Comparison of ENCODE assay signal across 32 cellular contexts in genomic region chr1:216461466-216461865, GRCh38. TPM values are rescaled to one million over a fixed set of nuclear protein-coding genes. Genes with fewer than 3 reads are reported as not detected.
DNase-seq lines count a peak whose midpoint lies in the region; ATAC-seq and TF ChIP-seq lines count a peak whose summit lies in the region.
"Had no signal": no experiment of that assay in that cellular context is flagged by ENCODE, and none has a peak within 500 bp of the region (broad histone marks: within the 10 kb centered on the region; RNA-seq: fewer than 3 reads in every experiment).

No MANE protein-coding gene starts in this region.

- DNase-seq in cardiac muscle cell (ENCODE audit: low read depth in 1 of 2, low spot score in 1 of 2) (peak; percentile 22 to 23), right cardiac atrium (no peak), adipocyte (ENCODE audit: low read depth) (peak; percentile 66), fibroblast of villous mesenchyme (ENCODE audit: low read depth) (peak; percentile 18), smooth muscle cell (lab: John Stamatoyannopoulos, UW; ENCODE audit: unreplicated experiment) (no peak), NCI-H2227 treated with DMSO at 0.1 percent for 48 hours (lab: John Stamatoyannopoulos, UW) (no peak), right atrium auricular region (ENCODE audit: low spot score) (no peak)
- DNase-seq in stimulated activated naive CD8-positive, alpha-beta T cell treated with anti-CD3 and anti-CD28 coated beads, Interleukin-15, Interleukin-2, amounts not matched to agents 100 U/mL and 50 U/mL, for 24 hours = no peak
- DNase-seq: activated CD4-positive, alpha-beta T cell treated with anti-CD3 and anti-CD28 coated beads for 4 hours; activated T-cell treated with anti-CD3 and anti-CD28 coated beads for 4 hours; AML-193; anterior cingulate cortex; caudate nucleus; CD4-positive, alpha-beta memory T cell; effector memory CD8-positive, alpha-beta T cell; gastrocnemius medialis; NCI-H1417; NCI-H2029; NCI-H774; nephron progenitor cell; ovary; Peyer's patch; SHP77 treated with DMSO at 0.1 percent for 48 hours; spleen; stimulated activated CD4-positive, alpha-beta T cell treated with anti-CD3 and anti-CD28 coated beads, Interleukin-2, amount 100 ng/mL, for 24 hours; stimulated activated naive CD8-positive, alpha-beta T cell treated with anti-CD3 and anti-CD28 coated beads, Interleukin-15, amount 100 ng/mL, for 72 hours had no signal

- TF ChIP-seq CTCF in cardiac muscle cell (IDR thresholded peaks at IDR 0.05; ENCODE audit: low read depth, low read length) (no peak), fibroblast of villous mesenchyme (IDR thresholded peaks at IDR 0.05; ENCODE audit: insufficient read depth, low read depth, low read length) (no peak), smooth muscle cell (IDR thresholded peaks at IDR 0.05; ENCODE audit: borderline replicate concordance, insufficient read depth, poor library complexity, severe bottlenecking) (no peak), right atrium auricular region (IDR thresholded peaks at IDR 0.05) (no peak)

- peak overlapping the region; percentile 44 for H3K4me2 ChIP-seq in smooth muscle cell

- intact Hi-C loops in right cardiac atrium (cut with DNase I) = no loop called here

- H3K4me3 ChIP-seq in cardiac muscle cell = no peak overlapping the region
- no peak overlapping the region for H3K4me3 ChIP-seq in right cardiac atrium (ENCODE audit: low read length)
- no peak overlapping the region for H3K4me3 ChIP-seq in adipocyte (ENCODE audit: low read length)
- H3K4me3 ChIP-seq in fibroblast of villous mesenchyme (ENCODE audit: low read depth, low read length) = no peak overlapping the region
- no peak overlapping the region for H3K4me3 ChIP-seq in smooth muscle cell
- H3K4me3 ChIP-seq in right atrium auricular region = no peak overlapping the region
- H3K4me3 ChIP-seq: gastrocnemius medialis, GM12878, lung, ovary, Peyer's patch, spleen, thoracic aorta, vagina had no signal

- H3K27me3 ChIP-seq in cardiac muscle cell (no peaks in the 10 kb centered on the region), right cardiac atrium (ENCODE audit: control insufficient read depth, insufficient read depth) (no peaks in the 10 kb centered on the region), adipocyte (replicated peaks; ENCODE audit: control insufficient read depth, insufficient read depth, low read length) (no peaks in the 10 kb centered on the region), smooth muscle cell (ENCODE audit: low read depth) (no peaks in the 10 kb centered on the region), right atrium auricular region (no peaks in the 10 kb centered on the region)
- H3K27me3 ChIP-seq: gastrocnemius medialis, ovary, Peyer's patch, spleen, vagina had no signal

- no peaks in the 10 kb centered on the region for H4K20me1 ChIP-seq in smooth muscle cell (ENCODE audit: low read depth)

- no peak overlapping the region for H2AFZ ChIP-seq in smooth muscle cell (ENCODE audit: low read depth)

- no peaks in the 10 kb centered on the region for H3K79me2 ChIP-seq in smooth muscle cell (ENCODE audit: low read depth)

- H3F3A ChIP-seq in smooth muscle cell (ENCODE audit: low read depth) = peaks cover 10% of the 10 kb centered on the region

- H3K4me1 ChIP-seq in cardiac muscle cell (ENCODE audit: low read depth) (peaks cover 50% of the 10 kb centered on the region), right cardiac atrium (ENCODE audit: control insufficient read depth, insufficient read depth, low read length) (no peaks in the 10 kb centered on the region), adipocyte (ENCODE audit: control insufficient read depth, insufficient read depth, low read length) (peaks cover 38% of the 10 kb centered on the region), smooth muscle cell (ENCODE audit: low read depth) (peaks cover 22% of the 10 kb centered on the region), right atrium auricular region (no peaks in the 10 kb centered on the region)
- H3K4me1 ChIP-seq: gastrocnemius medialis, Peyer's patch, spleen, vagina had no signal

- H3K36me3 ChIP-seq in cardiac muscle cell (no peaks in the 10 kb centered on the region), adipocyte (ENCODE audit: control insufficient read depth, insufficient read depth, low read length, severe bottlenecking) (no peaks in the 10 kb centered on the region), smooth muscle cell (ENCODE audit: low read depth) (no peaks in the 10 kb centered on the region), right atrium auricular region (no peaks in the 10 kb centered on the region)
- H3K36me3 ChIP-seq: gastrocnemius medialis, ovary, Peyer's patch, spleen, thoracic aorta, vagina had no signal

- H3K9me3 ChIP-seq in cardiac muscle cell (ENCODE audit: low read depth) (no peaks in the 10 kb centered on the region), right cardiac atrium (ENCODE audit: control insufficient read depth, low read length) (no peaks in the 10 kb centered on the region), adipocyte (ENCODE audit: control insufficient read depth, low read length) (no peaks in the 10 kb centered on the region), smooth muscle cell (replicated peaks; ENCODE audit: low read depth) (no peaks in the 10 kb centered on the region), right atrium auricular region (no peaks in the 10 kb centered on the region)
- H3K9me3 ChIP-seq: gastrocnemius medialis, ovary, Peyer's patch, spleen, thoracic aorta, vagina had no signal

- ATAC-seq in right cardiac atrium = no peak
- no peak for ATAC-seq in stimulated activated naive CD8-positive, alpha-beta T cell treated with anti-CD3 and anti-CD28 coated beads, Interleukin-15, Interleukin-2, amounts not matched to agents 100 U/mL and 50 U/mL, for 24 hours
- ATAC-seq: effector memory CD8-positive, alpha-beta T cell; gastrocnemius medialis; GM12878; stimulated activated naive CD8-positive, alpha-beta T cell treated with anti-CD3 and anti-CD28 coated beads, Interleukin-15, amount 100 ng/mL, for 72 hours had no signal

- H3K27ac ChIP-seq in cardiac muscle cell (peak overlapping the region; percentile 66), right cardiac atrium (ENCODE audit: low read length) (no peak overlapping the region), smooth muscle cell (ENCODE audit: low read depth) (peak overlapping the region; percentile 73), right atrium auricular region (no peak overlapping the region)
- H3K27ac ChIP-seq: gastrocnemius medialis, ovary, Peyer's patch, spleen, thoracic aorta, vagina had no signal

- H3K9ac ChIP-seq in adipocyte (ENCODE audit: low read length) (no peak overlapping the region), smooth muscle cell (ENCODE audit: low read depth) (no peak overlapping the region)

RNA-seq across cellular contexts. Expression of gene USH2A, which starts 38.2 kb away (rescaled TPM):
- total RNA-seq in cardiac muscle cell = 0.24 and 0.25 TPM in 2 replicates
- 0.37 TPM in 1 of 2 replicates, not detected in the other for polyA plus RNA-seq in cardiac muscle cell
- total RNA-seq in right cardiac atrium = 1 to 10 TPM; 2.6 to 4.8 (median 3.9) TPM
- polyA plus RNA-seq in right cardiac atrium = 0.29 TPM
- under 0.01 TPM in 2 replicates for total RNA-seq in fibroblast of villous mesenchyme
- under 0.01 TPM in 1 of 2 replicates, not detected in the other for total RNA-seq in smooth muscle cell
- polyA plus RNA-seq in smooth muscle cell = not detected in 2 replicates
- total RNA-seq in right atrium auricular region = 1 to 10 TPM; 2.4 to 5.6 TPM
- total RNA-seq: activated T-helper 2 cell treated with anti-CD3 and anti-CD28 coated beads, Interferon-gamma antibody, Interleukin-2, Interleukin-4, amounts not matched to agents 10 μg/mL and 5 μg/mL and 100 μg/mL, durations not matched to agents 14 hours and 24 hours and 36 hours; CD4-positive, alpha-beta memory T cell; epithelial cell of proximal tubule; Peyer's patch; spleen; thoracic aorta had no signal
- polyA plus RNA-seq: CD4-positive, alpha-beta memory T cell had no signal

Comparison
In these comparisons a context has a peak if more than half of its experiments do, and no peak if none do; other contexts are left out.
1. DNase-seq: peak in cardiac muscle cell (2 of 2), adipocyte (single experiment) and fibroblast of villous mesenchyme (single experiment); none in right cardiac atrium (0 of 3), smooth muscle cell (single experiment), stimulated activated naive CD8-positive, alpha-beta T cell treated with anti-CD3 and anti-CD28 coated beads, Interleukin-15, Interleukin-2, amounts not matched to agents 100 U/mL and 50 U/mL, for 24 hours (single experiment), NCI-H2227 treated with DMSO at 0.1 percent for 48 hours (single experiment) and right atrium auricular region (single experiment).
2. H3K27ac ChIP-seq: peak in cardiac muscle cell (single experiment) and smooth muscle cell (single experiment); none in right cardiac atrium (single experiment) and right atrium auricular region (0 of 2).